20 cellular contexts compared by ENCODE assay signal in the genomic region with DNA sequence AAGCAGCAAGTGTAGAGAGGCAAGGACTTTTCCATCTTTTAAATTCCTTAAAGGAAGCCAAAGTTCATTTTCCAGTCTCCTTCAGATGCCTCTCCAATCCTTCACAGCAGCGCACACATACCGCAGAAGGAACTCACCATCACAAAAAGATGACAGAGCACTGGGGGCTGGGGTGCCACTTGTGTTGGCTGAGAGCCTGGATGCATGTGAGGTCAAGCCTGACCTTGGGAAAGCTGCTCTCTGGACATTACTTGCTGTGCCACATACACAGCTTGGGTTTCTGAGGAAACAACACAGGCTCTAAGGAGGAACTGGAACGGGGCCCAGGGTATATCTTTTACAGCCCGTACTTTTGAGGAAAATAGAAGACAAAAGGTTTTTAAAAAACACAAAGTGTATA.
"Had no signal": no experiment of that assay in that cellular context is flagged by ENCODE, and none has a peak within 500 bp of the region (broad histone marks: within the 10 kb centered on the region; RNA-seq: fewer than 3 reads in every experiment).

No MANE protein-coding gene starts in this region.

- H3K4me3 ChIP-seq: lung, skin epidermis, transverse colon, vagina had no signal

- H3K27ac Mint-ChIP-seq: activated CD4-positive, alpha-beta T cell treated with anti-CD3 and anti-CD28 coated beads, Interleukin-2, amount 10 ng/mL, durations not matched to agents 24 days and 14 days; activated naive CD8-positive, alpha-beta T cell; activated T-helper 1 cell treated with anti-CD3 and anti-CD28 coated beads, Interleukin-12 subunit alpha, Interleukin-12 subunit beta, Interleukin-2, Interleukin-4 antibody, amounts not matched to agents 30 ng/mL and 10 ng/mL and 1 ng/mL, durations not matched to agents 14 hours and 24 hours and 36 hours; dendritic cell treated with granulocyte-macrophage colony-stimulating factor and Interleukin-4, amounts not matched to agents 40 ng/mL and 50 ng/mL, for 4 days; mesothelial cell of epicardium; natural killer cell treated with Interleukin-12 subunit alpha and Interleukin-12 subunit beta and Interleukin-15 and Interleukin-18, amount 100 ng/mL, for 72 hours; T-cell had no signal

- ATAC-seq: natural killer cell treated with Interleukin-12 subunit alpha and Interleukin-12 subunit beta and Interleukin-15 and Interleukin-18, amount 100 ng/mL, for 72 hours; SK-N-SH treated with all-trans-retinoic acid at 6 μM for 48 hours; stimulated activated naive CD8-positive, alpha-beta T cell treated with anti-CD3 and anti-CD28 coated beads, Interleukin-15, Interleukin-2, amounts not matched to agents 100 U/mL and 50 U/mL, for 24 hours; T-cell had no signal

- H3K36me3 Mint-ChIP-seq: activated naive CD8-positive, alpha-beta T cell; mesothelial cell of epicardium; T-cell had no signal

- H3K4me1 Mint-ChIP-seq: activated CD4-positive, alpha-beta T cell treated with anti-CD3 and anti-CD28 coated beads, Interleukin-2, amount 10 ng/mL, durations not matched to agents 24 days and 14 days; mesothelial cell of epicardium; T-cell had no signal

- DNase-seq: brain microvascular endothelial cell; effector memory CD4-positive, alpha-beta T cell; foreskin melanocyte; posterior cingulate gyrus; retina; SIG-M5; stimulated activated naive CD8-positive, alpha-beta T cell treated with anti-CD3 and anti-CD28 coated beads, Interleukin-15, Interleukin-2, amounts not matched to agents 100 U/mL and 50 U/mL, for 24 hours; substantia nigra; T-cell; transverse colon had no signal

- H3K4me3 Mint-ChIP-seq: activated CD4-positive, alpha-beta T cell treated with anti-CD3 and anti-CD28 coated beads, Interleukin-2, amount 10 ng/mL, durations not matched to agents 24 days and 14 days; activated naive CD8-positive, alpha-beta T cell; activated T-helper 1 cell treated with anti-CD3 and anti-CD28 coated beads, Interleukin-12 subunit alpha, Interleukin-12 subunit beta, Interleukin-2, Interleukin-4 antibody, amounts not matched to agents 30 ng/mL and 10 ng/mL and 1 ng/mL, durations not matched to agents 14 hours and 24 hours and 36 hours; dendritic cell treated with granulocyte-macrophage colony-stimulating factor and Interleukin-4, amounts not matched to agents 40 ng/mL and 50 ng/mL, for 4 days; mesothelial cell of epicardium; natural killer cell treated with Interleukin-12 subunit alpha and Interleukin-12 subunit beta and Interleukin-15 and Interleukin-18, amount 100 ng/mL, for 72 hours; T-cell had no signal

- H3K9me3 Mint-ChIP-seq: activated CD4-positive, alpha-beta T cell treated with anti-CD3 and anti-CD28 coated beads, Interleukin-2, amount 10 ng/mL, durations not matched to agents 24 days and 14 days; activated T-helper 1 cell treated with anti-CD3 and anti-CD28 coated beads, Interleukin-12 subunit alpha, Interleukin-12 subunit beta, Interleukin-2, Interleukin-4 antibody, amounts not matched to agents 30 ng/mL and 10 ng/mL and 1 ng/mL, durations not matched to agents 14 hours and 24 hours and 36 hours; dendritic cell treated with granulocyte-macrophage colony-stimulating factor and Interleukin-4, amounts not matched to agents 40 ng/mL and 50 ng/mL, for 4 days; mesothelial cell of epicardium; T-cell had no signal

- H3K27me3 Mint-ChIP-seq: activated CD4-positive, alpha-beta T cell treated with anti-CD3 and anti-CD28 coated beads, Interleukin-2, amount 10 ng/mL, durations not matched to agents 24 days and 14 days; dendritic cell treated with granulocyte-macrophage colony-stimulating factor and Interleukin-4, amounts not matched to agents 40 ng/mL and 50 ng/mL, for 4 days had no signal
